ENCODE assay signal across 8 cellular contexts in genomic region chrX:129653985-129654651, GRCh38. TPM values are rescaled to one million over a fixed set of nuclear protein-coding genes. Genes with fewer than 3 reads are reported as not detected.
A peak's percentile ranks its signal among the peaks of the same experiment; 100 is the strongest.
DNase-seq lines count a peak whose midpoint lies in the region; ATAC-seq, FAIRE-seq and TF ChIP-seq lines count a peak whose summit lies in the region.

No MANE protein-coding gene starts in this region.

- DNase-seq in NCI-H1417 (lab: John Stamatoyannopoulos, UW) (peak in 2 of 3 experiments; percentile 78 to 85), NCI-H1417 treated with DMSO at 0.1 percent for 48 hours (lab: John Stamatoyannopoulos, UW) (no peak), SW480 (ENCODE audit: low spot score) (peak; percentile 30), epithelial cell of proximal tubule (ENCODE audit: low read depth) (no peak), nephron progenitor cell (peak; percentile 16), COLO829 (ENCODE audit: low spot score) (no peak), GM12892 (ENCODE audit: insufficient read length) (no peak)

- H3K36me3 Mint-ChIP-seq in nephron progenitor cell (ENCODE audit: low read depth) = no peaks in the 10 kb centered on the region

- H3K27ac Mint-ChIP-seq in nephron progenitor cell = no peak overlapping the region

- TF ChIP-seq CTCF in epithelial cell of proximal tubule (conservative IDR thresholded peaks at IDR 0.05; ENCODE audit: low read depth, low read length) = no peak
- no peak for TF ChIP-seq CTCF in nephron progenitor cell (IDR thresholded peaks at IDR 0.05)

- TF ChIP-seq POLR2A in GM12892 (IDR thresholded peaks at IDR 0.05; ENCODE audit: low read depth, low read length) = no peak

- H3K4me3 ChIP-seq in epithelial cell of proximal tubule (ENCODE audit: low read depth, low read length) = peak overlapping the region; percentile 41

- peaks cover 68% of the 10 kb centered on the region for H3K27me3 Mint-ChIP-seq in nephron progenitor cell (ENCODE audit: low read depth, poor library complexity)

- ATAC-seq in HG02610 (IDR thresholded peaks at IDR 0.05; ENCODE audit: unreplicated experiment) = peak; percentile 64

- no peak for FAIRE-seq in GM12892 (lab: Jason Lieb, UNC)

- peak overlapping the region; percentile 75 for H3K4me3 Mint-ChIP-seq in nephron progenitor cell

- H3K9me3 Mint-ChIP-seq in nephron progenitor cell = peaks cover 10% of the 10 kb centered on the region

- peaks cover 28% of the 10 kb centered on the region for H3K4me1 Mint-ChIP-seq in nephron progenitor cell

RNA-seq across cellular contexts. Expression of gene APLN, which starts 0.6 kb away (rescaled TPM):
- total RNA-seq in epithelial cell of proximal tubule = 0.36 and 1.8 TPM in 2 replicates
- polyA plus RNA-seq in GM12892 (2012; ENCODE audit: missing spikeins) = 0.17 TPM

Comparison
In these comparisons a context has a peak if more than half of its experiments do, and no peak if none do; other contexts are left out.
1. DNase-seq: peak in NCI-H1417 (2 of 3), SW480 (single experiment) and nephron progenitor cell (single experiment); none in NCI-H1417 treated with DMSO at 0.1 percent for 48 hours (single experiment), epithelial cell of proximal tubule (single experiment), COLO829 (single experiment) and GM12892 (single experiment).